ENCODE assay signal across 8 cellular contexts in genomic region chr5:151115272-151115905, GRCh38. TPM values are rescaled to one million over a fixed set of nuclear protein-coding genes. Genes with fewer than 3 reads are reported as not detected.
DNase-seq lines count a peak whose midpoint lies in the region; ATAC-seq lines count a peak whose summit lies in the region.

No MANE protein-coding gene starts in this region.

- no peaks in the 10 kb centered on the region for H3K79me2 ChIP-seq in mesendoderm (ENCODE audit: control insufficient read depth, insufficient read depth, low read length)

- no peaks in the 10 kb centered on the region for H3K9me3 Mint-ChIP-seq in effector memory CD8-positive, alpha-beta T cell

- no peak overlapping the region for H3K27ac ChIP-seq in mesendoderm (ENCODE audit: low read depth, low read length)

- H3K56ac ChIP-seq in mesendoderm (ENCODE audit: low read length) = no peak overlapping the region

- no peaks in the 10 kb centered on the region for H3K4me1 ChIP-seq in mesendoderm (ENCODE audit: control insufficient read depth, low read depth, low read length)

- H3K27ac Mint-ChIP-seq in effector memory CD8-positive, alpha-beta T cell = no peak overlapping the region

- ATAC-seq in HG02973 (IDR thresholded peaks at IDR 0.05; ENCODE audit: unreplicated experiment) (peak; percentile 46), GM21423 (IDR thresholded peaks at IDR 0.05; ENCODE audit: unreplicated experiment) (no peak)
- peak; percentile 86 for ATAC-seq in effector memory CD8-positive, alpha-beta T cell (replicated peaks)

- no peak overlapping the region for H3K4me3 Mint-ChIP-seq in effector memory CD8-positive, alpha-beta T cell

- H3K23ac ChIP-seq in mesendoderm (ENCODE audit: low read length) = no peak overlapping the region

- no peak overlapping the region for H3K9ac ChIP-seq in mesendoderm (ENCODE audit: low read length)

- H3K18ac ChIP-seq in mesendoderm (ENCODE audit: low read length) = no peak overlapping the region

- H3K79me1 ChIP-seq in mesendoderm (ENCODE audit: low read length) = no peaks in the 10 kb centered on the region

- no peak overlapping the region for H2BK15ac ChIP-seq in mesendoderm (replicated peaks; ENCODE audit: low read depth)

- peak; percentile 64 for DNase-seq in EL
- peak; percentile 10 for DNase-seq in NCI-H82 treated with DMSO at 0.1 percent for 48 hours (lab: John Stamatoyannopoulos, UW; ENCODE audit: unreplicated experiment)
- peak; percentile 35 to 59 for DNase-seq in activated CD8-positive, alpha-beta memory T cell treated with anti-CD3 and anti-CD28 coated beads for 1 hour (ENCODE audit: extremely low read depth in 1 of 2, low read depth in 1 of 2)
- peak; percentile 68 to 79 (median 69) for DNase-seq in effector memory CD8-positive, alpha-beta T cell
- peak; percentile 67 for DNase-seq in mesendoderm
- peak; percentile 39 to 52 for DNase-seq in stimulated activated CD8-positive, alpha-beta memory T cell treated with anti-CD3 and anti-CD28 coated beads, Interleukin-4, amount 100 ng/mL, for 1 hour (ENCODE audit: low read depth in 2 of 2, low spot score in 1 of 2)

- H2BK120ac ChIP-seq in mesendoderm (ENCODE audit: low read depth, low read length) = no peak overlapping the region

- H2BK5ac ChIP-seq in mesendoderm (ENCODE audit: low read length) = no peak overlapping the region

- no peaks in the 10 kb centered on the region for H3K27me3 Mint-ChIP-seq in effector memory CD8-positive, alpha-beta T cell

- peaks cover 83% of the 10 kb centered on the region for H3K36me3 Mint-ChIP-seq in effector memory CD8-positive, alpha-beta T cell (ENCODE audit: insufficient read depth)

- no CpG with 5 or more reads among the region's 7 CpGs for WGBS in mesendoderm (ENCODE audit: extremely low coverage, insufficient coverage, low lambda C conversion rate)

- H3K4me3 ChIP-seq in mesendoderm (ENCODE audit: low read length) = no peak overlapping the region

- no peak overlapping the region for H4K5ac ChIP-seq in mesendoderm (ENCODE audit: low read length)

- no peak overlapping the region for H3K4me2 ChIP-seq in mesendoderm (ENCODE audit: low read length)

- no peak overlapping the region for H4K8ac ChIP-seq in mesendoderm (ENCODE audit: low read depth, low read length)

- H2AK5ac ChIP-seq in mesendoderm (ENCODE audit: low read length) = no peak overlapping the region

- no peak overlapping the region for H3K4ac ChIP-seq in mesendoderm (ENCODE audit: low read depth, low read length)

- H3K4me1 Mint-ChIP-seq in effector memory CD8-positive, alpha-beta T cell (ENCODE audit: low read depth in 2 of 2) = peaks cover 18 to 19% of the 10 kb centered on the region in 2 donors

- peaks cover 17% of the 10 kb centered on the region for H3K36me3 ChIP-seq in mesendoderm (ENCODE audit: control insufficient read depth, insufficient read depth, low read length)

- no peaks in the 10 kb centered on the region for H3K27me3 ChIP-seq in mesendoderm (ENCODE audit: insufficient read depth, low read length, poor library complexity)

RNA-seq across cellular contexts. Expression of gene TNIP1, which starts 34.6 kb away (rescaled TPM):
- 13.7 TPM for polyA plus RNA-seq in mesendoderm (2013, experiment 1 of 2)
- polyA plus RNA-seq in mesendoderm (2013, experiment 2 of 2) = 14.2 TPM

RNA-seq across cellular contexts. Expression of gene ANXA6, which starts 42.2 kb away (rescaled TPM):
- polyA plus RNA-seq in mesendoderm (2013, experiment 1 of 2) = 64.5 TPM
- polyA plus RNA-seq in mesendoderm (2013, experiment 2 of 2) = 62.7 TPM

Comparison
In these comparisons a context has a peak if more than half of its experiments do, and no peak if none do; other contexts are left out.
1. DNase-seq: peak in every context shown above with its lines; median percentile 69 in effector memory CD8-positive, alpha-beta T cell; 67 in mesendoderm; 64 in EL; 47 in activated CD8-positive, alpha-beta memory T cell treated with anti-CD3 and anti-CD28 coated beads for 1 hour; 46 in stimulated activated CD8-positive, alpha-beta memory T cell treated with anti-CD3 and anti-CD28 coated beads, Interleukin-4, amount 100 ng/mL, for 1 hour; 10 in NCI-H82 treated with DMSO at 0.1 percent for 48 hours.